1 cellular context compared by ENCODE assay signal in the genomic region with DNA sequence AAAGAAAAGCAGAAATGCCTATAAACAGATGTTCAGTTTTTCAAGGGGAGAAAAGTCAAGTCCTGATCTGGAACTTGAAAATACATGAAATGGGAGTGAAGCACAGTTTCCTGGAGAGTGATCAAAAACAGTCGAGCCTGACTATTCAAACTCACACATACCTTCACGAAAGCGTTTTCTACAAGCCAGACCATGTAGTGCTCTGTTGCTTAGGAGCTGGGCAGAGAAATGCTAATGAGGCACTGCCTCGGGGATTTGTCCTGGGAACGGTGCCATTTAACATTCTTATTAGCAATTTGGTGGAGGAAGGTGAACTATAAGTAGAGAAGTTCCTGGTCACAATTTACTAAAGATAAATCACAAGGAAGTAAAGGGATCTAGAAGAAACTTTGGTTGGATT.
TF ChIP-seq lines count a peak whose summit lies in the region.

No MANE protein-coding gene starts in this region.

TF ChIP-seq in IMR-90, 13 proteins besides CTCF, POLR2A, EP300 and RAD21:
- TF ChIP-seq MAZ (IDR thresholded peaks at IDR 0.05; ENCODE audit: borderline replicate concordance, low read depth, low read length) (no peak), USF2 (IDR thresholded peaks at IDR 0.05; ENCODE audit: low read depth, low read length) (no peak), SMC3 (IDR thresholded peaks at IDR 0.05; ENCODE audit: low read depth, low read length) (no peak)
